10 cellular contexts compared by ENCODE assay signal in genomic region chrX:23662853-23663252, GRCh38. TPM values are rescaled to one million over a fixed set of nuclear protein-coding genes. Genes with fewer than 3 reads are reported as not detected.
DNase-seq lines count a peak whose midpoint lies in the region; ATAC-seq lines count a peak whose summit lies in the region.
"Had no signal": no experiment of that assay in that cellular context is flagged by ENCODE, and none has a peak within 500 bp of the region (broad histone marks: within the 10 kb centered on the region; RNA-seq: fewer than 3 reads in every experiment).

No MANE protein-coding gene starts in this region.

- H3K27me3 Mint-ChIP-seq in activated T-cell treated with anti-CD3 and anti-CD28 coated beads, Interleukin-2, amount 50 U/mL, for 4 hours (ENCODE audit: low read depth): no peaks in the 10 kb centered on the region
- H3K27me3 Mint-ChIP-seq in T-helper 2 cell treated with Interferon-gamma antibody and Interleukin-4, amounts not matched to agents 5 μg/mL and 100 μg/mL, for 36 hours (ENCODE audit: low read depth): peaks cover 3% of the 10 kb centered on the region

- no peaks in the 10 kb centered on the region for H3K9me3 Mint-ChIP-seq in activated T-cell treated with anti-CD3 and anti-CD28 coated beads, Interleukin-2, amount 50 U/mL, for 4 hours
- H3K9me3 Mint-ChIP-seq in T-helper 2 cell treated with Interferon-gamma antibody and Interleukin-4, amounts not matched to agents 5 μg/mL and 100 μg/mL, for 36 hours: no peaks in the 10 kb centered on the region
- no peaks in the 10 kb centered on the region for H3K9me3 Mint-ChIP-seq in stimulated activated effector memory CD8-positive, alpha-beta T cell treated with anti-CD3 and anti-CD28 coated beads, Interleukin-12 subunit alpha, Interleukin-12 subunit beta, amount 100 ng/mL, for 72 hours

- peak overlapping the region; percentile 39 for H3K27ac Mint-ChIP-seq in T-helper 2 cell treated with Interferon-gamma antibody and Interleukin-4, amounts not matched to agents 5 μg/mL and 100 μg/mL, for 36 hours
- H3K27ac Mint-ChIP-seq in stimulated activated effector memory CD8-positive, alpha-beta T cell treated with anti-CD3 and anti-CD28 coated beads, Interleukin-12 subunit alpha, Interleukin-12 subunit beta, amount 100 ng/mL, for 72 hours: peak overlapping the region; percentile 92

- no peaks in the 10 kb centered on the region for H3K36me3 Mint-ChIP-seq in activated T-cell treated with anti-CD3 and anti-CD28 coated beads, Interleukin-2, amount 50 U/mL, for 4 hours (ENCODE audit: insufficient read depth)
- no peaks in the 10 kb centered on the region for H3K36me3 Mint-ChIP-seq in T-helper 2 cell treated with Interferon-gamma antibody and Interleukin-4, amounts not matched to agents 5 μg/mL and 100 μg/mL, for 36 hours (ENCODE audit: low read depth)
- no peaks in the 10 kb centered on the region for H3K36me3 Mint-ChIP-seq in stimulated activated effector memory CD8-positive, alpha-beta T cell treated with anti-CD3 and anti-CD28 coated beads, Interleukin-12 subunit alpha, Interleukin-12 subunit beta, amount 100 ng/mL, for 72 hours

- peaks cover 33% of the 10 kb centered on the region for H3K4me1 Mint-ChIP-seq in activated T-cell treated with anti-CD3 and anti-CD28 coated beads, Interleukin-2, amount 50 U/mL, for 4 hours (ENCODE audit: low read depth)
- H3K4me1 Mint-ChIP-seq in T-helper 2 cell treated with Interferon-gamma antibody and Interleukin-4, amounts not matched to agents 5 μg/mL and 100 μg/mL, for 36 hours (ENCODE audit: low read depth): peaks cover 22% of the 10 kb centered on the region
- peaks cover 30% of the 10 kb centered on the region for H3K4me1 Mint-ChIP-seq in stimulated activated effector memory CD8-positive, alpha-beta T cell treated with anti-CD3 and anti-CD28 coated beads, Interleukin-12 subunit alpha, Interleukin-12 subunit beta, amount 100 ng/mL, for 72 hours

- H3K4me3 Mint-ChIP-seq in activated T-cell treated with anti-CD3 and anti-CD28 coated beads, Interleukin-2, amount 50 U/mL, for 4 hours: peak overlapping the region; percentile 44
- H3K4me3 Mint-ChIP-seq in T-helper 2 cell treated with Interferon-gamma antibody and Interleukin-4, amounts not matched to agents 5 μg/mL and 100 μg/mL, for 36 hours: no peak overlapping the region
- H3K4me3 Mint-ChIP-seq in stimulated activated effector memory CD8-positive, alpha-beta T cell treated with anti-CD3 and anti-CD28 coated beads, Interleukin-12 subunit alpha, Interleukin-12 subunit beta, amount 100 ng/mL, for 72 hours: peak overlapping the region; percentile 46

- ATAC-seq in activated T-cell treated with anti-CD3 and anti-CD28 coated beads, Interleukin-2, amount 50 U/mL, for 4 hours: peak; percentile 70
- peak; percentile 40 for ATAC-seq in HG02588 (IDR thresholded peaks at IDR 0.05; ENCODE audit: unreplicated experiment)
- ATAC-seq in stimulated activated effector memory CD8-positive, alpha-beta T cell treated with anti-CD3 and anti-CD28 coated beads, Interleukin-12 subunit alpha, Interleukin-12 subunit beta, amount 100 ng/mL, for 72 hours: peak; percentile 90

- DNase-seq in activated T-cell treated with anti-CD3 and anti-CD28 coated beads, Interleukin-2, amount 50 U/mL, for 4 hours: no peak
- no peak for DNase-seq in activated T-cell treated with anti-CD3 and anti-CD28 coated beads for 4 hours
- peak; percentile 11 for DNase-seq in T-helper 2 cell treated with Interferon-gamma antibody and Interleukin-4, amounts not matched to agents 5 μg/mL and 100 μg/mL, for 36 hours (ENCODE audit: low spot score)
- DNase-seq in stimulated activated effector memory CD8-positive, alpha-beta T cell treated with anti-CD3 and anti-CD28 coated beads, Interleukin-12 subunit alpha, Interleukin-12 subunit beta, amount 100 ng/mL, for 72 hours (ENCODE audit: low spot score in 2 of 2): no peak
- DNase-seq in stimulated activated CD8-positive, alpha-beta memory T cell treated with anti-CD3 and anti-CD28 coated beads, Interleukin-4, amount 100 ng/mL, for 48 hours: no peak
- no peak for DNase-seq in kidney tubule cell (ENCODE audit: low spot score)
- DNase-seq in iPS-NIHi11 (ENCODE audit: low spot score): no peak
- DNase-seq: brain microvascular endothelial cell, NCI-H1105 had no signal

RNA-seq across cellular contexts. Expression of gene PRDX4, which starts 4.4 kb away (rescaled TPM):
- total RNA-seq in activated T-cell treated with anti-CD3 and anti-CD28 coated beads, Interleukin-2, amount 50 U/mL, for 4 hours: 100 to 1,000 TPM; 100 to 118 (median 112) TPM

Comparison
In these comparisons a context has a peak if more than half of its experiments do, and no peak if none do; other contexts are left out.
1. ATAC-seq: peak in every context shown above with its lines; median percentile 90 in stimulated activated effector memory CD8-positive, alpha-beta T cell treated with anti-CD3 and anti-CD28 coated beads, Interleukin-12 subunit alpha, Interleukin-12 subunit beta, amount 100 ng/mL, for 72 hours; 70 in activated T-cell treated with anti-CD3 and anti-CD28 coated beads, Interleukin-2, amount 50 U/mL, for 4 hours; 40 in HG02588.